ENCODE assay signal across 8 cellular contexts in the genomic region with DNA sequence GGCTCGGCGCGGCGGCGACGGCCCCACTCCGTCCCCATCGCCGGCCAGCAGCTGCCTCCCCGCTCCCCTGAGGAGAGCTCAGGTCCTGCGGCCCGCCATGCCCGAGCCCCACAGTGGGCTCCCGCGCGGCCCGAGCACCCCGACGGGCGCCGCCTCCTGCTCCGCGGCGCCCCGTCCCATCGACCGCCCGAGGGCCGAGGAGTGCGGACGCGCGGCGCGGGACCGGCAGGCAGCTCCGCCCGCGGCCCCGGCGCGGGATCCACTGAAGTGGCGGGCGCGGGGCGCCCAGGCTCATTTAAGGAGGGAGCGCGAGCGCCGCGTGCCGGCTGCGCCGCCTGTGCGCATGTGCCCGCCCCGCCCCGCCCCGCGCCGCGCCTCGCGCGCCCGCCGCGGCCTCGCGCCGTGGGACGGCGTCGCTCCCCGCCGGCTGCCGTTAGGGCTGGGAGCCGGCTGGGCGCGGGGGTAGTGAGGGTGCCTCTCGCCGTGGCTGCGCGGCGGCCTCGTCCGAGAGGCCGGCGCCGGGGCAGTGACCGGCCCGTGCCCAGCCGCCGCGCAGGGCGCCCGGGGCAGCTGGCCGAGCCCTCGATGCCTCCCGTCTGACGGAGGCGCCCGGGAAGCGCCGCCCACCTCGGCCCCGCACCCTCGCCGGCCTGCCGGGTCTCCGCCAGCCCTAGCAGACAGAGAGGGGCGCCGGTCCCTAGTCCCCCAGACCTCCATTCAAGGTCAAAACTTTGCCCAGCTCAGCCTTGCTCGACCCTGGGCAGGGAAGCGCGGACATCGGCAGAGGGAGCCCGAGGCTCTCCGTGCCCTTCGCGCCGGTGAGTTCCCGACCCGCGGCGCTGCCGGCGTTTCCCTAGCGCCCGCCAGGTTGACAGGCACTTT. TPM values are rescaled to one million over a fixed set of nuclear protein-coding genes. Genes with fewer than 3 reads are reported as not detected.
DNase-seq lines count a peak whose midpoint lies in the region; TF ChIP-seq lines count a peak whose summit lies in the region.

A gene with protein sequence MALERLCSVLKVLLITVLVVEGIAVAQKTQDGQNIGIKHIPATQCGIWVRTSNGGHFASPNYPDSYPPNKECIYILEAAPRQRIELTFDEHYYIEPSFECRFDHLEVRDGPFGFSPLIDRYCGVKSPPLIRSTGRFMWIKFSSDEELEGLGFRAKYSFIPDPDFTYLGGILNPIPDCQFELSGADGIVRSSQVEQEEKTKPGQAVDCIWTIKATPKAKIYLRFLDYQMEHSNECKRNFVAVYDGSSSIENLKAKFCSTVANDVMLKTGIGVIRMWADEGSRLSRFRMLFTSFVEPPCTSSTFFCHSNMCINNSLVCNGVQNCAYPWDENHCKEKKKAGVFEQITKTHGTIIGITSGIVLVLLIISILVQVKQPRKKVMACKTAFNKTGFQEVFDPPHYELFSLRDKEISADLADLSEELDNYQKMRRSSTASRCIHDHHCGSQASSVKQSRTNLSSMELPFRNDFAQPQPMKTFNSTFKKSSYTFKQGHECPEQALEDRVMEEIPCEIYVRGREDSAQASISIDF (minus strand): TSS at position 269 of the 882 bp plus-strand sequence. CDS start 333 bp downstream, outside the sequence.

- no peak within 1 kb of the TSS for H2BK5ac ChIP-seq in H9 (ENCODE audit: insufficient read length, low read length)

- no CpG with 5 or more reads among the region's 130 CpGs for WGBS in H9 (ENCODE audit: extremely low coverage, insufficient read length, low lambda C conversion rate)

- no peak within 1 kb of the TSS for H2BK120ac ChIP-seq in H9 (ENCODE audit: low read depth, low read length, poor library complexity, severe bottlenecking)

- H3K4me1 ChIP-seq in H9 (ENCODE audit: insufficient read depth, low read length) (no peaks in the 10 kb centered on the region), iPS-15b (ENCODE audit: control insufficient read depth, insufficient read depth, low read length) (peaks cover 5% of the 10 kb centered on the region), skeletal muscle tissue (ENCODE audit: control insufficient read depth in 3 of 3, insufficient read depth in 3 of 3, low read length in 3 of 3) (peaks cover 3 to 13% (median 3%) of the 10 kb centered on the region in 3 donors)

- H3T11ph ChIP-seq in H9 (ENCODE audit: low read length), result no peak within 1 kb of the TSS

- no peak within 1 kb of the TSS for H2AK5ac ChIP-seq in H9 (ENCODE audit: insufficient read length, low read length)

- H2BK15ac ChIP-seq in H9 (ENCODE audit: low read depth, low read length), result no peak within 1 kb of the TSS

- no peak within 1 kb of the TSS for H3K23ac ChIP-seq in H9 (ENCODE audit: insufficient read length, low read depth, low read length)

- no peak within 1 kb of the TSS for H4K8ac ChIP-seq in H9 (replicated peaks; ENCODE audit: insufficient read length, low read depth, low read length)

- peaks cover 21 to 28% of the 10 kb centered on the region in 2 experiments for H3K4me1 Mint-ChIP-seq in H9

- no peak within 1 kb of the TSS for H3K4ac ChIP-seq in H9 (ENCODE audit: low read depth, low read length)

- no peak within 1 kb of the TSS for H2AFZ ChIP-seq in H9 (ENCODE audit: low read length)

- no peak within 1 kb of the TSS for H2BK12ac ChIP-seq in H9 (ENCODE audit: insufficient read length, low read depth, low read length)

- H3K9me3 Mint-ChIP-seq in H9, result peaks cover 0 to 3% of the 10 kb centered on the region in 2 experiments; a peak in 1 of 5 replicates

- H4K5ac ChIP-seq in H9 (ENCODE audit: insufficient read length, low read depth, low read length), result no peak within 1 kb of the TSS

- H3K56ac ChIP-seq in H9 (ENCODE audit: insufficient read length, low read depth, low read length), result no peak within 1 kb of the TSS

- no peak within 1 kb of the TSS for H3K18ac ChIP-seq in H9 (ENCODE audit: insufficient read length, low read depth, low read length)

- H3K23me2 ChIP-seq in H9 (ENCODE audit: insufficient read length, low read depth, low read length, poor library complexity, severe bottlenecking), result peaks cover 16% of the 10 kb centered on the region

- no peaks in the 10 kb centered on the region; a peak in 1 of 7 replicates for H3K36me3 Mint-ChIP-seq in H9 (ENCODE audit: insufficient read depth in 1 of 3, low read depth in 3 of 3)

- H3K27ac ChIP-seq in H9 (ENCODE audit: insufficient read length, low read depth, low read length) (no peak within 1 kb of the TSS), skeletal muscle tissue (ENCODE audit: low read depth, low read length) (no peak within 1 kb of the TSS)

- H2BK20ac ChIP-seq in H9 (ENCODE audit: low read depth, low read length, poor library complexity, severe bottlenecking), result no peak within 1 kb of the TSS

- DNase-seq in H9 (peak; percentile 75), LoVo (ENCODE audit: low spot score) (peak; percentile 75), T1000 (lab: John Stamatoyannopoulos, UW) (peak; percentile 62), astrocyte of the spinal cord (ENCODE audit: low read depth, low spot score) (peak; percentile 62), NCI-H2029 (lab: John Stamatoyannopoulos, UW) (no peak)

- peaks cover 3% of the 10 kb centered on the region; the same call in 1 of the 2 replicates for H3K27me3 ChIP-seq in H9 (ENCODE audit: insufficient read depth, low read length)
- H3K27me3 ChIP-seq in iPS-15b (ENCODE audit: control insufficient read depth, insufficient read depth, low read length), result peaks cover 28% of the 10 kb centered on the region
- no peaks in the 10 kb centered on the region for H3K27me3 ChIP-seq in skeletal muscle tissue (ENCODE audit: control insufficient read depth in 3 of 3, insufficient read depth in 3 of 3, low read length in 3 of 3)

- no peak within 1 kb of the TSS for H3K27ac Mint-ChIP-seq in H9

- H3K14ac ChIP-seq in H9 (ENCODE audit: insufficient read depth, low read length), result peak within 1 kb of the TSS; percentile 89; the same call in 1 of the 2 replicates

- H3K9me3 ChIP-seq in H9 (ENCODE audit: control insufficient read depth, low read depth, low read length), result no peaks in the 10 kb centered on the region
- H3K9me3 ChIP-seq in iPS-15b (ENCODE audit: control insufficient read depth, insufficient read depth, low read length), result no peaks in the 10 kb centered on the region
- H3K9me3 ChIP-seq in skeletal muscle tissue (ENCODE audit: control insufficient read depth in 3 of 3, low read length in 3 of 3), result no peaks in the 10 kb centered on the region

- H3K9ac ChIP-seq in H9 (ENCODE audit: extremely low read depth, insufficient read length, low read length), result peak within 1 kb of the TSS; percentile 2
- H3K9ac ChIP-seq in iPS-15b (ENCODE audit: low read depth, low read length), result peak within 1 kb of the TSS; percentile 61
- peak within 1 kb of the TSS; percentile 28 to 68 (median 50) for H3K9ac ChIP-seq in skeletal muscle tissue (ENCODE audit: low read depth in 1 of 3, low read length in 3 of 3)

- no peaks in the 10 kb centered on the region for H3K36me3 ChIP-seq in iPS-15b (ENCODE audit: control insufficient read depth, insufficient read depth, low read length)
- H3K36me3 ChIP-seq in skeletal muscle tissue (ENCODE audit: control insufficient read depth in 3 of 3, insufficient read depth in 3 of 3, low read length in 3 of 3), result no peaks in the 10 kb centered on the region

- peak within 1 kb of the TSS; percentile 54 for H3K4me2 ChIP-seq in H9 (ENCODE audit: insufficient read depth, insufficient read length, low read length)

- H3K4me3 ChIP-seq in astrocyte of the spinal cord (ENCODE audit: low read depth, low read length) (peak within 1 kb of the TSS; percentile 66), iPS-15b (ENCODE audit: low read depth, low read length) (peak within 1 kb of the TSS; percentile 64), skeletal muscle tissue (ENCODE audit: low read length in 3 of 3) (peak within 1 kb of the TSS; percentile 73 to 82 (median 81))

- H4K20me1 ChIP-seq in H9 (ENCODE audit: control insufficient read depth, insufficient read depth, insufficient read length), result no peaks in the 10 kb centered on the region

- in situ Hi-C loops in astrocyte of the spinal cord (cut with HindIII; ENCODE audit: low sequenced_read_pairs), result no loop called here

- H3K79me1 ChIP-seq in H9 (ENCODE audit: insufficient read depth, low read depth, low read length, poor library complexity, severe bottlenecking), result no peaks in the 10 kb centered on the region

- peak; percentile 76 for TF ChIP-seq CTCF in GM12874 (IDR thresholded peaks at IDR 0.05; ENCODE audit: insufficient read depth, low read depth, low read length)
- peak; percentile 70 for TF ChIP-seq CTCF in H9 (conservative IDR thresholded peaks at IDR 0.05)
- TF ChIP-seq CTCF in astrocyte of the spinal cord (IDR thresholded peaks at IDR 0.05; ENCODE audit: low read depth, low read length), result peak; percentile 82

- H3K27me3 Mint-ChIP-seq in H9 (ENCODE audit: low read depth), result peaks cover 35% of the 10 kb centered on the region

- no peak within 1 kb of the TSS for H4K91ac ChIP-seq in H9 (ENCODE audit: insufficient read length, low read depth, low read length)

- peaks cover 1% of the 10 kb centered on the region; the same call in 1 of the 2 replicates for H3K79me2 ChIP-seq in H9 (ENCODE audit: insufficient read depth, low read length)

- H3K4me3 Mint-ChIP-seq in H9, result peak within 1 kb of the TSS; percentile 70 to 83

RNA-seq across cellular contexts. Expression of the gene that starts here (rescaled TPM):
- total RNA-seq in H9 (2021) (25.6 and 28.6 TPM in 2 replicates), skeletal muscle tissue (3.7 TPM)

Comparison
In these comparisons a context has a peak if more than half of its experiments do, and no peak if none do; other contexts are left out.
1. H3K9ac ChIP-seq: peak in every context shown above with its lines; median percentile 61 in iPS-15b; 50 in skeletal muscle tissue; 2 in H9.